ENCODE assay signal across 9 cellular contexts in genomic region chr11:57475671-57476222, GRCh38. TPM values are rescaled to one million over a fixed set of nuclear protein-coding genes. Genes with fewer than 3 reads are reported as not detected.
A peak's percentile ranks its signal among the peaks of the same experiment; 100 is the strongest.
DNase-seq lines count a peak whose midpoint lies in the region; ATAC-seq, FAIRE-seq and TF ChIP-seq lines count a peak whose summit lies in the region.
"Had no signal": no experiment of that assay in that cellular context is flagged by ENCODE, and none has a peak within 500 bp of the region (broad histone marks: within the 10 kb centered on the region; RNA-seq: fewer than 3 reads in every experiment).

No MANE protein-coding gene starts in this region.

- H3K23ac ChIP-seq in H1 (ENCODE audit: insufficient read length), result no peak overlapping the region

- peak overlapping the region; percentile 88; the same call in 1 of the 2 replicates for H4K8ac ChIP-seq in H1 (ENCODE audit: extremely low read depth, insufficient read depth, low read length)

- POLR2A ChIA-PET in H1 (lab: Charles Lee; ENCODE audit: partially characterized antibody), result interaction anchor here (1.0 to 11.2 kb wide), 7 partner anchors 10 to 168 kb away, joined by 3 to 141 read pairs (median 5); partner anchors contain the start of gene RTN4RL2

- H3K9me3 ChIP-seq in HUES48 (ENCODE audit: control insufficient read depth, insufficient read depth, low read length), result no peaks in the 10 kb centered on the region
- H3K9me3 ChIP-seq in H1 (ENCODE audit: insufficient read depth in 2 of 2, low read depth in 1 of 2, low read length in 1 of 2), result no peaks in the 10 kb centered on the region
- H3K9me3 ChIP-seq in prostate gland, result no peaks in the 10 kb centered on the region

- H3K79me2 ChIP-seq in H1 (ENCODE audit: control insufficient read depth in 1 of 2, insufficient read depth in 2 of 2, low read length in 2 of 2), result no peaks in the 10 kb centered on the region

- H3K4me3 ChIP-seq in HUES48 (ENCODE audit: low read depth, low read length) (peak overlapping the region; percentile 58), H1 (ENCODE audit: extremely low read depth in 1 of 4, insufficient read depth in 2 of 4, low read depth in 3 of 4, low read length in 4 of 4) (peak overlapping the region in 1 of 4 experiments; percentile 57; a peak in 2 of 8 replicates), prostate gland (peak overlapping the region; percentile 15 to 38)

- peaks cover 47% of the 10 kb centered on the region for H3K27me3 ChIP-seq in HUES48 (ENCODE audit: control insufficient read depth, insufficient read depth, low read length)
- H3K27me3 ChIP-seq in H1 (replicated peaks in 1 of 4; ENCODE audit: control insufficient read depth in 3 of 4, extremely low read depth in 1 of 4, insufficient read depth in 3 of 4, low read length in 3 of 4), result peaks cover 0 to 35% (median 22%) of the 10 kb centered on the region in 4 experiments; a peak in 6 of 7 replicates
- no peaks in the 10 kb centered on the region for H3K27me3 ChIP-seq in prostate gland (replicated peaks; ENCODE audit: insufficient read depth)

- peak overlapping the region; percentile 52 to 73 for H3K4me2 ChIP-seq in H1 (ENCODE audit: insufficient read depth in 1 of 2, low read depth in 2 of 2, low read length in 2 of 2)

- no peak for FAIRE-seq in H1 (lab: Jason Lieb, UNC)

- TF ChIP-seq EP300 in H1 (IDR thresholded peaks at IDR 0.05; ENCODE audit: borderline replicate concordance in 1 of 2, low read depth in 2 of 2, low read length in 2 of 2), result no peak

- peak overlapping the region; percentile 87 for H3K18ac ChIP-seq in H1 (ENCODE audit: extremely low read depth, low read length)

- no peak overlapping the region for H2BK20ac ChIP-seq in H1 (ENCODE audit: low read length)

- H3K9ac ChIP-seq in HUES48 (ENCODE audit: low read depth, low read length), result 0 out of 2 replicates have a peak overlapping the region, but pooled peaks have one; percentile 16
- H3K9ac ChIP-seq in H1 (replicated peaks in 1 of 4; ENCODE audit: extremely low read depth in 1 of 4, low read depth in 3 of 4, low read length in 3 of 4), result peak overlapping the region in 2 of 4 experiments; percentile 42 to 50; a peak in 5 of 7 replicates

- 46% methylated on average over 10 of the region's 12 CpGs; no CpG with 5 or more reads in 1 of the 2 experiments for WGBS in H1 (ENCODE audit: extremely low coverage in 1 of 2, insufficient coverage in 1 of 2, insufficient read length in 1 of 2, insufficient replicate concordance in 2 of 2, low coverage in 1 of 2, low lambda C conversion rate in 2 of 2, missing lambda C conversion rate in 1 of 2), 2 experiments
- 34% methylated on average over 12 of the region's 12 CpGs for WGBS in prostate gland

- DNase-seq in H1 (ENCODE audit: low read depth in 1 of 2, low spot score in 2 of 2), result no peak
- no peak for DNase-seq in prostate gland (ENCODE audit: low spot score)
- DNase-seq in NCI-H524 treated with DMSO at 0.1 percent for 48 hours (lab: John Stamatoyannopoulos, UW), result no peak
- no peak for DNase-seq in cerebellar cortex (ENCODE audit: low spot score)
- DNase-seq in medulla oblongata (ENCODE audit: extremely low spot score), result no peak
- no peak for DNase-seq in midbrain (lab: John Stamatoyannopoulos, UW)
- DNase-seq: NCI-H1694 had no signal

- H4K91ac ChIP-seq in H1 (replicated peaks; ENCODE audit: insufficient read length, low read length), result no peak overlapping the region

- H3K36me3 ChIP-seq in HUES48 (ENCODE audit: control insufficient read depth, insufficient read depth, low read length) (0 out of 2 replicates have a peak, but pooled peaks cover 2% of the 10 kb centered on the region), H1 (ENCODE audit: control insufficient read depth in 2 of 4, insufficient read depth in 4 of 4, low read length in 3 of 4) (peaks cover 0 to 5% (median 0%) of the 10 kb centered on the region in 4 experiments; a peak in 1 of 8 replicates), prostate gland (no peaks in the 10 kb centered on the region)

- no peak overlapping the region for H2AK5ac ChIP-seq in H1 (ENCODE audit: low read depth, low read length)

- intact Hi-C loops in prostate gland (cut with DNase I), result no loop called here

- no peak overlapping the region for H4K5ac ChIP-seq in H1 (ENCODE audit: insufficient read length, low read depth, low read length)

- peaks cover 4 to 7% of the 10 kb centered on the region in 2 experiments for H4K20me1 ChIP-seq in H1 (replicated peaks in 1 of 2; ENCODE audit: control insufficient read depth in 1 of 2, insufficient read depth in 2 of 2, low read length in 2 of 2)

- no peak overlapping the region for H2BK120ac ChIP-seq in H1 (replicated peaks; ENCODE audit: low read depth, low read length)

- peak; percentile 33 for ATAC-seq in GM18502 (IDR thresholded peaks at IDR 0.05; ENCODE audit: poor library complexity, unreplicated experiment)

- no peak overlapping the region for H3K14ac ChIP-seq in H1 (ENCODE audit: insufficient read length)

- TF ChIP-seq CTCF in H1 (IDR thresholded peaks at IDR 0.05; ENCODE audit: control extremely low read depth in 1 of 3, insufficient read depth in 1 of 3, low read depth in 1 of 3, low read length in 3 of 3) (no peak), prostate gland (IDR thresholded peaks at IDR 0.05) (no peak)

- no peaks in the 10 kb centered on the region for H3K79me1 ChIP-seq in H1 (ENCODE audit: low read depth, low read length)

- peaks cover 34% of the 10 kb centered on the region for H3K4me1 ChIP-seq in HUES48 (ENCODE audit: control insufficient read depth, insufficient read depth, low read length)
- H3K4me1 ChIP-seq in H1 (replicated peaks in 1 of 4; ENCODE audit: control insufficient read depth in 3 of 4, insufficient read depth in 4 of 4, low read length in 3 of 4), result peaks cover 6 to 30% (median 16%) of the 10 kb centered on the region in 4 experiments
- peaks cover 4% of the 10 kb centered on the region for H3K4me1 ChIP-seq in prostate gland (replicated peaks)

- no peak overlapping the region for H3K56ac ChIP-seq in H1 (replicated peaks; ENCODE audit: insufficient read length, low read depth, low read length)

- H2BK5ac ChIP-seq in H1 (ENCODE audit: low read depth, low read length), result peak overlapping the region; percentile 35; the same call in 1 of the 2 replicates

- H3K4ac ChIP-seq in H1 (replicated peaks; ENCODE audit: insufficient read length, low read depth, low read length), result no peak overlapping the region

- CTCF ChIA-PET in H1 (lab: Charles Lee; ENCODE audit: partially characterized antibody), result interaction anchor here (1.2 to 33.7 kb wide), 7 partner anchors 12 to 49 kb away, joined by 3 to 1146 read pairs (median 38); partner anchors contain the start of genes RTN4RL2, SLC43A1, SMTNL1 and TIMM10

- peak overlapping the region; percentile 50; the same call in 1 of the 2 replicates for H2BK12ac ChIP-seq in H1 (ENCODE audit: low read depth, low read length)

- H3K23me2 ChIP-seq in H1 (ENCODE audit: low read depth, low read length), result peaks cover 11% of the 10 kb centered on the region; the same call in 1 of the 2 replicates

- no peak overlapping the region for H3K27ac ChIP-seq in HUES48 (ENCODE audit: low read depth, low read length)
- H3K27ac ChIP-seq in H1 (ENCODE audit: low read depth, low read length), result no peak overlapping the region
- H3K27ac ChIP-seq in prostate gland, result peak overlapping the region in 1 of 2 donors; percentile 59

- TF ChIP-seq POLR2A in H1 (IDR thresholded peaks at IDR 0.05; ENCODE audit: control extremely low read depth in 1 of 2, low read depth in 2 of 2, low read length in 2 of 2), result 0 out of 3 replicates have a peak, but pooled peaks of 1 of the 2 experiments have one; percentile 24
- no peak for TF ChIP-seq POLR2A in prostate gland (IDR thresholded peaks at IDR 0.05)

- TF ChIP-seq RAD21 in H1 (IDR thresholded peaks at IDR 0.05 in 1 of 2, conservative IDR thresholded peaks at IDR 0.05 in 1 of 2; ENCODE audit: low read depth in 2 of 2, low read length in 2 of 2), result no peak

- H2AFZ ChIP-seq in H1 (ENCODE audit: low read length), result no peak overlapping the region

- H2BK15ac ChIP-seq in H1 (ENCODE audit: low read length), result 0 out of 2 replicates have a peak overlapping the region, but pooled peaks have one; percentile 61

RNA-seq across cellular contexts. Expression of gene RTN4RL2, which starts 15.4 kb away (rescaled TPM):
- total RNA-seq in H1 (2021; fragmentation: NEBNext Ultra II Directional; extraction: Animal tissue kit (Norgen Biotek cat#: 25700)), result 23.7 and 24.4 TPM in 2 replicates
- 11.4 and 17.3 TPM in 2 replicates for polyA plus RNA-seq in H1 (2011; rRNA removed)
- polyA plus RNA-seq in H1 (2011; cell fraction: cytosol; rRNA removed), result 4.4 TPM
- polyA plus RNA-seq in H1 (2011; cell fraction: nucleus; rRNA removed), result 11.2 TPM
- 13.1 to 33.1 TPM (median 28.5 TPM) in 4 replicates for polyA plus RNA-seq in H1 (2012, experiment 1 of 2)
- polyA plus RNA-seq in H1 (2012, experiment 2 of 2), result 15.1 TPM
- 25.6 TPM for polyA plus RNA-seq in H1 (2013, experiment 1 of 2)
- polyA plus RNA-seq in H1 (2013, experiment 2 of 2), result 28.8 TPM
- 3.2 and 3.9 TPM in 2 replicates for polyA minus RNA-seq in H1 (2011; rRNA and poly(A)+ RNA removed)
- 16.0 TPM for polyA minus RNA-seq in H1 (2011; cell fraction: cytosol; rRNA and poly(A)+ RNA removed)
- polyA minus RNA-seq in H1 (2011; cell fraction: nucleus; rRNA and poly(A)+ RNA removed), result 12.4 TPM
- total RNA-seq in prostate gland, result 1 to 10 TPM in 1 of 2 donors, under 1 TPM in 1; 0.51 to 2.0 TPM

RNA-seq across cellular contexts. Expression of gene SLC43A1, which starts 39.8 kb away (rescaled TPM):
- total RNA-seq in H1 (2021; fragmentation: NEBNext Ultra II Directional; extraction: Animal tissue kit (Norgen Biotek cat#: 25700)), result 30.1 and 34.5 TPM in 2 replicates
- polyA plus RNA-seq in H1 (2011; rRNA removed), result 58.0 and 79.5 TPM in 2 replicates
- polyA plus RNA-seq in H1 (2011; cell fraction: cytosol; rRNA removed), result 51.3 TPM
- polyA plus RNA-seq in H1 (2011; cell fraction: nucleus; rRNA removed), result 92.4 TPM
- polyA plus RNA-seq in H1 (2012, experiment 1 of 2), result 27.7 to 39.6 TPM (median 34.4 TPM) in 4 replicates
- 34.6 TPM for polyA plus RNA-seq in H1 (2012, experiment 2 of 2)
- polyA plus RNA-seq in H1 (2013, experiment 1 of 2), result 25.5 TPM
- polyA plus RNA-seq in H1 (2013, experiment 2 of 2), result 27.2 TPM
- polyA minus RNA-seq in H1 (2011; rRNA and poly(A)+ RNA removed), result 54.4 and 66.2 TPM in 2 replicates
- 27.5 TPM for polyA minus RNA-seq in H1 (2011; cell fraction: cytosol; rRNA and poly(A)+ RNA removed)
- 36.7 TPM for polyA minus RNA-seq in H1 (2011; cell fraction: nucleus; rRNA and poly(A)+ RNA removed)
- total RNA-seq in prostate gland, result 10 to 100 TPM; 18.2 to 20.9 TPM

RNA-seq across cellular contexts. Expression of gene SLC43A3, which starts 48.8 kb away (rescaled TPM):
- 31.8 and 32.5 TPM in 2 replicates for total RNA-seq in H1 (2021; fragmentation: NEBNext Ultra II Directional; extraction: Animal tissue kit (Norgen Biotek cat#: 25700))
- polyA plus RNA-seq in H1 (2011; rRNA removed), result 61.1 and 67.8 TPM in 2 replicates
- 38.7 TPM for polyA plus RNA-seq in H1 (2011; cell fraction: cytosol; rRNA removed)
- polyA plus RNA-seq in H1 (2011; cell fraction: nucleus; rRNA removed), result 34.0 TPM
- polyA plus RNA-seq in H1 (2012, experiment 1 of 2), result 26.9 to 34.2 TPM (median 30.5 TPM) in 4 replicates
- 26.5 TPM for polyA plus RNA-seq in H1 (2012, experiment 2 of 2)
- 40.8 TPM for polyA plus RNA-seq in H1 (2013, experiment 1 of 2)
- polyA plus RNA-seq in H1 (2013, experiment 2 of 2), result 41.0 TPM
- 56.9 and 59.9 TPM in 2 replicates for polyA minus RNA-seq in H1 (2011; rRNA and poly(A)+ RNA removed)
- polyA minus RNA-seq in H1 (2011; cell fraction: cytosol; rRNA and poly(A)+ RNA removed), result 17.5 TPM
- 26.8 TPM for polyA minus RNA-seq in H1 (2011; cell fraction: nucleus; rRNA and poly(A)+ RNA removed)
- total RNA-seq in prostate gland, result 10 to 100 TPM; 23.3 to 39.8 TPM

RNA-seq across cellular contexts. Expression of gene TIMM10, which starts 54.8 kb away (rescaled TPM):
- 109 and 117 TPM in 2 replicates for total RNA-seq in H1 (2021; fragmentation: NEBNext Ultra II Directional; extraction: Animal tissue kit (Norgen Biotek cat#: 25700))
- 208 and 227 TPM in 2 replicates for polyA plus RNA-seq in H1 (2011; rRNA removed)
- polyA plus RNA-seq in H1 (2011; cell fraction: cytosol; rRNA removed), result 230 TPM
- polyA plus RNA-seq in H1 (2011; cell fraction: nucleus; rRNA removed), result 119 TPM
- polyA plus RNA-seq in H1 (2012, experiment 1 of 2), result 158 to 185 TPM (median 175 TPM) in 4 replicates
- polyA plus RNA-seq in H1 (2012, experiment 2 of 2), result 187 TPM
- 152 TPM for polyA plus RNA-seq in H1 (2013, experiment 1 of 2)
- polyA plus RNA-seq in H1 (2013, experiment 2 of 2), result 158 TPM
- 71.3 and 73.7 TPM in 2 replicates for polyA minus RNA-seq in H1 (2011; rRNA and poly(A)+ RNA removed)
- polyA minus RNA-seq in H1 (2011; cell fraction: cytosol; rRNA and poly(A)+ RNA removed), result 25.8 TPM
- polyA minus RNA-seq in H1 (2011; cell fraction: nucleus; rRNA and poly(A)+ RNA removed), result 40.7 TPM
- total RNA-seq in prostate gland, result 10 to 100 TPM; 35.2 to 44.3 TPM
